Comparison of ENCODE assay signal across 1 cellular context in the genomic region with DNA sequence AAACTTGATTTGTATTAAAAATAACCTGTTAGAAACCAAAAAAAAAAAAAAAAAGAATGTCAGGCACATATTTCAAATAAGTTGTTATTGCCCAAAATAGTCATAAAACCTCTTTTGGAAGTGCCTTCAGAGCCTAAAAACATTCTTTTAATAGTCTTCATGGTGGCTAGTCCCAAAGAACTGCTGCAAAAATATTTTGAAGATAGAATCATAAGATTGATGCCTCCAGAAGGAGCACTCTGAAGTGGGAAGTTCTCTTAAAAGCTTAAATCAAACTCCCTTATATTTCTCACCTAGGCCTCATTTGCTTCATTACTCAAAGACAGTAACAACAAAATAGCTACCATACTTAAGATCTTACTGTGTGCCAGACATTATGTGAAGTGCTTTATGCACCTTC.
TF ChIP-seq lines count a peak whose summit lies in the region.

No MANE protein-coding gene starts in this region.

TF ChIP-seq in SK-N-SH, 30 proteins besides CTCF, POLR2A, EP300 and RAD21:
- TF ChIP-seq, protein P1, sequence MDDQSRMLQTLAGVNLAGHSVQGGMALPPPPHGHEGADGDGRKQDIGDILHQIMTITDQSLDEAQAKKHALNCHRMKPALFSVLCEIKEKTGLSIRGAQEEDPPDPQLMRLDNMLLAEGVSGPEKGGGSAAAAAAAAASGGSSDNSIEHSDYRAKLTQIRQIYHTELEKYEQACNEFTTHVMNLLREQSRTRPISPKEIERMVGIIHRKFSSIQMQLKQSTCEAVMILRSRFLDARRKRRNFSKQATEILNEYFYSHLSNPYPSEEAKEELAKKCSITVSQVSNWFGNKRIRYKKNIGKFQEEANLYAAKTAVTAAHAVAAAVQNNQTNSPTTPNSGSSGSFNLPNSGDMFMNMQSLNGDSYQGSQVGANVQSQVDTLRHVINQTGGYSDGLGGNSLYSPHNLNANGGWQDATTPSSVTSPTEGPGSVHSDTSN (IDR thresholded peaks at IDR 0.05) = no peak
- TF ChIP-seq TCF12 (IDR thresholded peaks at IDR 0.05) (no peak), CHD2 (IDR thresholded peaks at IDR 0.05; ENCODE audit: low read length, partially characterized antibody) (no peak), JUND (IDR thresholded peaks at IDR 0.05) (0 out of 2 replicates have a peak, but pooled peaks have one; percentile 25), ELF1 (IDR thresholded peaks at IDR 0.05) (no peak), TAF1 (IDR thresholded peaks at IDR 0.05; ENCODE audit: borderline replicate concordance, low read depth, low read length) (no peak)
